Comparison of ENCODE assay signal across 21 cellular contexts in genomic region chr10:494556-494955, GRCh38.
DNase-seq lines count a peak whose midpoint lies in the region; ATAC-seq and TF ChIP-seq lines count a peak whose summit lies in the region.
"Had no signal": no experiment of that assay in that cellular context is flagged by ENCODE, and none has a peak within 500 bp of the region (broad histone marks: within the 10 kb centered on the region; RNA-seq: fewer than 3 reads in every experiment).

No MANE protein-coding gene starts in this region.

- no peak overlapping the region for H2BK12ac ChIP-seq in trophoblast cell (ENCODE audit: low read length)

- no peak for ATAC-seq in gastroesophageal sphincter
- no peak for ATAC-seq in GM23338
- ATAC-seq in HG03469 (IDR thresholded peaks at IDR 0.05; ENCODE audit: unreplicated experiment) = no peak
- no peak for ATAC-seq in HG03571 (IDR thresholded peaks at IDR 0.05; ENCODE audit: unreplicated experiment)

- no peak overlapping the region for H4K91ac ChIP-seq in trophoblast cell (ENCODE audit: low read depth, low read length)

- no peak overlapping the region for H2AK5ac ChIP-seq in trophoblast cell (ENCODE audit: low read length)

- no peaks in the 10 kb centered on the region for H3K36me3 Mint-ChIP-seq in GM23338 (ENCODE audit: low read depth)

- H3K4ac ChIP-seq in trophoblast cell (ENCODE audit: low read depth, low read length) = no peak overlapping the region

- H2AFZ ChIP-seq in OCI-LY1 (ENCODE audit: low read length) (no peak overlapping the region), trophoblast cell (ENCODE audit: insufficient read depth, low read length, poor library complexity) (no peak overlapping the region), GM23338 (no peak overlapping the region)
- H2AFZ ChIP-seq: GM23248 had no signal

- DNase-seq in trophoblast cell = no peak
- no peak for DNase-seq in transverse colon
- DNase-seq in GM23338 (ENCODE audit: low spot score) = no peak
- DNase-seq: DMS153, DND-41, GM23248, H9, MM.1S, NCI-H1694, NCI-H2081, NCI-H2227 treated with DMSO at 0.1 percent for 48 hours, NCI-H526 treated with DMSO at 0.1 percent for 48 hours, OCI-M1, SK-N-SH had no signal

- H3K9me2 ChIP-seq in OCI-LY1 (ENCODE audit: low read depth, low read length) (no peaks in the 10 kb centered on the region), GM23338 (ENCODE audit: insufficient read depth) (no peaks in the 10 kb centered on the region)
- H3K9me2 ChIP-seq: SK-N-SH had no signal

- no peak overlapping the region for H4K12ac ChIP-seq in trophoblast cell (ENCODE audit: low read depth, low read length)

- H3K23ac ChIP-seq in trophoblast cell (ENCODE audit: low read length) = peak overlapping the region; percentile 18

- no peak overlapping the region for H2BK5ac ChIP-seq in trophoblast cell (ENCODE audit: low read depth, low read length, poor library complexity)

- H3K9ac ChIP-seq in OCI-LY1 (ENCODE audit: low read length) (peak overlapping the region; percentile 19; the same call in 1 of the 2 replicates), trophoblast cell (ENCODE audit: low read length) (no peak overlapping the region)
- H3K9ac ChIP-seq: GM23248, KMS-11, SK-N-SH had no signal

- H3K27ac Mint-ChIP-seq in GM23338 = no peak overlapping the region
- H3K27ac Mint-ChIP-seq: H9, IgD-negative memory B cell had no signal

- no peak for TF ChIP-seq POLR2A in gastroesophageal sphincter (IDR thresholded peaks at IDR 0.05)
- TF ChIP-seq POLR2A in transverse colon (IDR thresholded peaks at IDR 0.05) = no peak

- no peak overlapping the region for H4K8ac ChIP-seq in trophoblast cell (ENCODE audit: low read depth, low read length)

- H3K79me1 ChIP-seq in trophoblast cell (ENCODE audit: low read length) = peaks cover 3% of the 10 kb centered on the region

- no peak overlapping the region for H3K4me3 Mint-ChIP-seq in GM23338
- H3K4me3 Mint-ChIP-seq: H9, IgD-negative memory B cell had no signal

- intact Hi-C loops in transverse colon (cut with DNase I; ENCODE audit: low total_unique reads) = loop anchor here (5.0 kb wide), 1 partner anchor 193 kb away; the partner anchor contains the start of gene DIP2C

- H3K4me1 ChIP-seq in OCI-LY1 (ENCODE audit: insufficient read depth, low read length, severe bottlenecking) (peaks cover 39% of the 10 kb centered on the region), gastroesophageal sphincter (peaks cover 18 to 97% (median 20%) of the 10 kb centered on the region in 3 donors), trophoblast cell (ENCODE audit: control insufficient read depth in 1 of 2, insufficient read depth in 2 of 2, low read length in 2 of 2) (peaks cover 14 to 18% of the 10 kb centered on the region in 2 experiments), transverse colon (peaks cover 14 to 48% (median 18%) of the 10 kb centered on the region in 4 donors), GM23338 (ENCODE audit: insufficient read depth) (peaks cover 15% of the 10 kb centered on the region)

- H3K27ac ChIP-seq in OCI-LY1 (ENCODE audit: low read depth, low read length, poor library complexity, severe bottlenecking) = peak overlapping the region; percentile 58
- H3K27ac ChIP-seq in gastroesophageal sphincter = peak overlapping the region in 3 of 4 donors; percentile 87 to 93 (median 93)
- H3K27ac ChIP-seq in trophoblast cell (ENCODE audit: low read depth, low read length) = no peak overlapping the region
- peak overlapping the region; percentile 73 to 90 (median 82) for H3K27ac ChIP-seq in transverse colon
- H3K27ac ChIP-seq in GM23338 (ENCODE audit: low read depth) = no peak overlapping the region
- H3K27ac ChIP-seq: GM23248, KMS-11 had no signal

- peak overlapping the region; percentile 19; the same call in 1 of the 2 replicates for H3K4me2 ChIP-seq in OCI-LY1 (ENCODE audit: low read length)
- H3K4me2 ChIP-seq in trophoblast cell (ENCODE audit: low read length) = no peak overlapping the region
- no peak overlapping the region for H3K4me2 ChIP-seq in GM23338
- H3K4me2 ChIP-seq: KMS-11, SK-N-SH had no signal

- no peaks in the 10 kb centered on the region; the same call in 2 of the 3 replicates for H3K9me3 Mint-ChIP-seq in GM23338
- H3K9me3 Mint-ChIP-seq: H9 had no signal

- no peaks in the 10 kb centered on the region for H3K9me3 ChIP-seq in OCI-LY1 (ENCODE audit: low read length)
- no peaks in the 10 kb centered on the region for H3K9me3 ChIP-seq in gastroesophageal sphincter
- H3K9me3 ChIP-seq in trophoblast cell (ENCODE audit: insufficient read depth, low read depth, low read length) = peaks cover 2% of the 10 kb centered on the region
- H3K9me3 ChIP-seq in transverse colon = no peaks in the 10 kb centered on the region
- H3K9me3 ChIP-seq: Peyer's patch, SK-N-SH had no signal

- no peak overlapping the region for H2BK120ac ChIP-seq in trophoblast cell (ENCODE audit: insufficient read depth, low read length, poor library complexity)

- no peak overlapping the region for H3K14ac ChIP-seq in trophoblast cell (ENCODE audit: low read length)

- peaks cover 40% of the 10 kb centered on the region for H3K4me1 Mint-ChIP-seq in GM23338
- H3K4me1 Mint-ChIP-seq: IgD-negative memory B cell had no signal

- H3K27me3 ChIP-seq in OCI-LY1 (ENCODE audit: insufficient read depth, low read length) (no peaks in the 10 kb centered on the region), gastroesophageal sphincter (no peaks in the 10 kb centered on the region), trophoblast cell (ENCODE audit: insufficient read depth, low read length) (no peaks in the 10 kb centered on the region), transverse colon (no peaks in the 10 kb centered on the region), GM23338 (ENCODE audit: insufficient read depth) (no peaks in the 10 kb centered on the region)
- H3K27me3 ChIP-seq: Peyer's patch had no signal

- no peaks in the 10 kb centered on the region for H4K20me1 ChIP-seq in OCI-LY1 (ENCODE audit: insufficient read depth, low read length)
- peaks cover 4% of the 10 kb centered on the region for H4K20me1 ChIP-seq in GM23338 (replicated peaks; ENCODE audit: insufficient read depth)

- H3F3A ChIP-seq in OCI-LY1 (ENCODE audit: insufficient read depth, low read length) = no peaks in the 10 kb centered on the region
- H3F3A ChIP-seq in GM23338 (replicated peaks; ENCODE audit: low read depth) = 0 out of 2 replicates have a peak, but pooled peaks cover 4% of the 10 kb centered on the region

- H3K79me2 ChIP-seq in OCI-LY1 (ENCODE audit: insufficient read depth, low read length) (peaks cover 60% of the 10 kb centered on the region), trophoblast cell (ENCODE audit: control insufficient read depth, insufficient read depth, low read length, poor library complexity) (no peaks in the 10 kb centered on the region), GM23338 (replicated peaks; ENCODE audit: insufficient read depth) (no peaks in the 10 kb centered on the region; the same call in 1 of the 2 replicates)

- TF ChIP-seq EP300 in gastroesophageal sphincter (IDR thresholded peaks at IDR 0.05) (no peak), transverse colon (IDR thresholded peaks at IDR 0.05; ENCODE audit: low read depth) (no peak)

- WGBS in gastroesophageal sphincter (ENCODE audit: low coverage in 1 of 2), 2 donors = 45 to 52% methylated on average over 3 of the region's 3 CpGs
- WGBS in trophoblast cell (ENCODE audit: extremely low coverage, insufficient coverage, insufficient read length) = no CpG with 5 or more reads among the region's 3 CpGs
- 81 to 95% methylated on average over 3 of the region's 3 CpGs for WGBS in transverse colon (ENCODE audit: low coverage in 1 of 2), 2 donors

- no peak overlapping the region for H3K18ac ChIP-seq in trophoblast cell (ENCODE audit: low read length)

- H3K36me3 ChIP-seq in OCI-LY1 (ENCODE audit: insufficient read depth, low read length) (peaks cover 90% of the 10 kb centered on the region), gastroesophageal sphincter (no peaks in the 10 kb centered on the region), trophoblast cell (ENCODE audit: control insufficient read depth in 1 of 2, insufficient read depth in 2 of 2, low read length in 2 of 2) (no peaks in the 10 kb centered on the region), transverse colon (no peaks in the 10 kb centered on the region), GM23338 (ENCODE audit: insufficient read depth) (no peaks in the 10 kb centered on the region)
- H3K36me3 ChIP-seq: Peyer's patch had no signal

- H3K4me3 ChIP-seq in OCI-LY1 (ENCODE audit: low read depth, low read length, poor library complexity, severe bottlenecking) (no peak overlapping the region), gastroesophageal sphincter (no peak overlapping the region), trophoblast cell (ENCODE audit: low read depth, low read length) (no peak overlapping the region), transverse colon (no peak overlapping the region), GM23338 (no peak overlapping the region)
- H3K4me3 ChIP-seq: GM23248, Peyer's patch had no signal

- H3K27me3 Mint-ChIP-seq in GM23338 (ENCODE audit: insufficient read depth, low read depth, poor library complexity) = peaks cover 16% of the 10 kb centered on the region

- in situ Hi-C loops in transverse colon (cut with MboI; ENCODE audit: low pct_ligation_motif_present in 1 of 4, low pct_unique_long_range_greater_than_20kb in 1 of 4, low sequenced_read_pairs in 3 of 4) = no loop called here

- TF ChIP-seq CTCF in OCI-LY1 (IDR thresholded peaks at IDR 0.05; ENCODE audit: low read length) (no peak), gastroesophageal sphincter (IDR thresholded peaks at IDR 0.05) (no peak), transverse colon (IDR thresholded peaks at IDR 0.05) (no peak), GM23338 (conservative IDR thresholded peaks at IDR 0.05; ENCODE audit: low read depth in 2 of 2) (no peak)

TF ChIP-seq in GM23338, 12 proteins besides CTCF, POLR2A, EP300 and RAD21:
- TF ChIP-seq ETS1 (IDR thresholded peaks at IDR 0.05) = no peak
- no peak for TF ChIP-seq ZNF114 (CRISPR knock-in tag; IDR thresholded peaks at IDR 0.05)
- no peak for TF ChIP-seq STAT1 (IDR thresholded peaks at IDR 0.05; ENCODE audit: unreplicated experiment)
- TF ChIP-seq ZNF331 (CRISPR knock-in tag; IDR thresholded peaks at IDR 0.05; ENCODE audit: low read depth) = no peak

Comparison
In these comparisons a context has a peak if more than half of its experiments do, and no peak if none do; other contexts are left out.
1. H3K27ac ChIP-seq: peak in OCI-LY1 (single experiment), gastroesophageal sphincter (3 of 4) and transverse colon (4 of 4); none in trophoblast cell (single experiment) and GM23338 (single experiment).